10 cellular contexts compared by ENCODE assay signal in the genomic region with DNA sequence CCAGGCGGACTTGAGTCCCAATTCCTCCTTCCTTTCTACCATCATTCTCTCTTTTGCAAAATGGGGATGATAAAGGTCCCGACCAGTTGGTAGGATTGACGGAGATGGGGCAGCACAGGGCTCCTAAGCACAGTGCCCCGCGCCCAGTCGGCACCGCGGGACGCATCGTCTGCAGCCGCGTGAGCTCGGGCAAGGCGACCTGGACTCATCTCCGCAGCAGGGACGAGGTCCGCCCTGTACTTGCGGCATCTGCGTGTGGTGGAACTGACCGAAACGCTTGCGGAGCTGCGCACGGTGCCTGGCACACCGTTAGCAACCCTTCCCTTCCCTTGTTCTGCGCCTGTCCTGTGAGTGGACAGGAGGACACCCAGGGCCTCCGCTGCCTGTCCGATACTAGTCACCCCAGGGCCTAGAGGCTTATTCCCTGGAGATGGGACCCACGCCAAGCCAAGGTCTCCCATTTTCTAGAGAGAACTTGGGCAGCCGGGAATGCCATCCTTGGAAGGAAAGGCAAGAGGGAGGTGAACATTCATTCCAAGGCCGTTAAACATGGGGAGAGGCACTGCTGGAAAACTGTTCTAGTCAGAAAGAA.
DNase-seq lines count a peak whose midpoint lies in the region; ATAC-seq and TF ChIP-seq lines count a peak whose summit lies in the region.
"Had no signal": no experiment of that assay in that cellular context is flagged by ENCODE, and none has a peak within 500 bp of the region (broad histone marks: within the 10 kb centered on the region; RNA-seq: fewer than 3 reads in every experiment).

No MANE protein-coding gene starts in this region.

- H3K9me3 Mint-ChIP-seq in T-helper 1 cell treated with Interleukin-12 subunit alpha and Interleukin-12 subunit beta and Interleukin-4 antibody, amounts not matched to agents 30 μg/mL and 1 μg/mL, for 36 hours, result no peaks in the 10 kb centered on the region

- intact Hi-C loops in stomach (cut with DNase I; ENCODE audit: low total_unique reads), result loop anchor here (10.0 kb wide), 1 partner anchor 655 kb away; no protein-coding TSS in a partner anchor

- peak overlapping the region; percentile 40 for H3K4me3 ChIP-seq in astrocyte of the spinal cord (ENCODE audit: low read depth, low read length)
- peak overlapping the region; percentile 31 to 52 (median 42) for H3K4me3 ChIP-seq in stomach

- peaks cover 4% of the 10 kb centered on the region for H3K4me1 Mint-ChIP-seq in T-helper 1 cell treated with Interleukin-12 subunit alpha and Interleukin-12 subunit beta and Interleukin-4 antibody, amounts not matched to agents 30 μg/mL and 1 μg/mL, for 36 hours (ENCODE audit: low read depth)

- no peak for TF ChIP-seq CTCF in astrocyte of the spinal cord (IDR thresholded peaks at IDR 0.05; ENCODE audit: low read depth, low read length)
- no peak for TF ChIP-seq CTCF in stomach (IDR thresholded peaks at IDR 0.05)

- H3K36me3 Mint-ChIP-seq in T-helper 1 cell treated with Interleukin-12 subunit alpha and Interleukin-12 subunit beta and Interleukin-4 antibody, amounts not matched to agents 30 μg/mL and 1 μg/mL, for 36 hours (ENCODE audit: low read depth), result no peaks in the 10 kb centered on the region

- H3K27ac ChIP-seq in stomach, result no peak overlapping the region
- H3K27ac ChIP-seq: 22Rv1, epithelial cell of prostate had no signal

- DNase-seq in T-helper 1 cell, result no peak
- DNase-seq in astrocyte of the spinal cord (ENCODE audit: low read depth, low spot score), result peak; percentile 9
- DNase-seq in left lobe of liver (ENCODE audit: low spot score), result no peak
- no peak for DNase-seq in stomach
- DNase-seq in NCI-H2081 treated with DMSO at 0.1 percent for 48 hours (lab: John Stamatoyannopoulos, UW), result no peak
- no peak for DNase-seq in NCI-H1092 treated with DMSO at 0.1 percent for 48 hours (lab: John Stamatoyannopoulos, UW)
- DNase-seq in amygdala (lab: John Stamatoyannopoulos, UW), result no peak

- no peaks in the 10 kb centered on the region for H3K36me3 ChIP-seq in stomach

- in situ Hi-C loops in astrocyte of the spinal cord (cut with HindIII; ENCODE audit: low sequenced_read_pairs), result no loop called here

- H3K9me3 ChIP-seq in stomach, result peaks cover 0 to 17% (median 15%) of the 10 kb centered on the region in 4 donors

- no peak for TF ChIP-seq POLR2A in stomach (IDR thresholded peaks at IDR 0.05)

- H3K27me3 ChIP-seq in stomach, result peaks cover 0 to 34% (median 19%) of the 10 kb centered on the region in 3 donors

- H3K27ac Mint-ChIP-seq in T-helper 1 cell treated with Interleukin-12 subunit alpha and Interleukin-12 subunit beta and Interleukin-4 antibody, amounts not matched to agents 30 μg/mL and 1 μg/mL, for 36 hours, result no peak overlapping the region

- peak; percentile 28 for ATAC-seq in left lobe of liver

- peaks cover 16 to 27% (median 23%) of the 10 kb centered on the region in 4 donors for H3K4me1 ChIP-seq in stomach

- H3K4me3 Mint-ChIP-seq in T-helper 1 cell treated with Interleukin-12 subunit alpha and Interleukin-12 subunit beta and Interleukin-4 antibody, amounts not matched to agents 30 μg/mL and 1 μg/mL, for 36 hours, result peak overlapping the region; percentile 31

- no peak for TF ChIP-seq EP300 in stomach (IDR thresholded peaks at IDR 0.05)

- WGBS in stomach, 5 donors, result 43 to 63% (median 57%) methylated on average over 8 to 31 of the region's 31 CpGs

- peaks cover 37% of the 10 kb centered on the region for H3K27me3 Mint-ChIP-seq in T-helper 1 cell treated with Interleukin-12 subunit alpha and Interleukin-12 subunit beta and Interleukin-4 antibody, amounts not matched to agents 30 μg/mL and 1 μg/mL, for 36 hours (ENCODE audit: low read depth)
